Comparison of ENCODE assay signal across 8 cellular contexts in genomic region chr11:61187505-61188130, GRCh38. TPM values are rescaled to one million over a fixed set of nuclear protein-coding genes. Genes with fewer than 3 reads are reported as not detected.
A peak's percentile ranks its signal among the peaks of the same experiment; 100 is the strongest.
DNase-seq lines count a peak whose midpoint lies in the region; ATAC-seq and TF ChIP-seq lines count a peak whose summit lies in the region.

No MANE protein-coding gene starts in this region.

- ATAC-seq in left lobe of liver = peak; percentile 92
- no peak for ATAC-seq in GM21529 (IDR thresholded peaks at IDR 0.05; ENCODE audit: unreplicated experiment)

- TF ChIP-seq CTCF in HFF-Myc (IDR thresholded peaks at IDR 0.05; ENCODE audit: low read depth, low read length, missing control alignments) = peak; percentile 94

- H3K4me3 ChIP-seq in HFF-Myc (replicated peaks; ENCODE audit: low read depth, low read length) = no peak overlapping the region

- DNase-seq in CD1c-positive myeloid dendritic cell (ENCODE audit: extremely low spot score) (peak; percentile 85), HFF-Myc (ENCODE audit: extremely low read depth, low read depth) (peak; percentile 69), NCI-H460 (ENCODE audit: extremely low read depth, low read depth) (peak; percentile 62), cerebellar cortex (ENCODE audit: low spot score) (peak; percentile 74), left lobe of liver (ENCODE audit: low spot score) (peak; percentile 63)
- peak; percentile 75 to 81 for DNase-seq in activated CD4-positive, alpha-beta T cell treated with anti-CD3 and anti-CD28 coated beads for 24 hours (ENCODE audit: low read depth in 2 of 2)
- DNase-seq in stimulated activated CD4-positive, alpha-beta T cell treated with anti-CD3 and anti-CD28 coated beads, Interleukin-4, amount 100 ng/mL, for 1 hour = peak; percentile 79

RNA-seq across cellular contexts. Expression of gene PGA3, which starts 15.7 kb away (rescaled TPM):
- not detected in 2 replicates for total RNA-seq in NCI-H460 (2014; rRNA removed; shearing (Covaris generic))
- not detected in 2 replicates for polyA plus RNA-seq in NCI-H460 (2014; cell fraction: nucleus; rRNA removed)
- not detected for total RNA-seq in left lobe of liver

RNA-seq across cellular contexts. Expression of gene VPS37C, which starts 26.4 kb away (rescaled TPM):
- 22.9 and 23.7 TPM in 2 replicates for total RNA-seq in NCI-H460 (2014; rRNA removed; shearing (Covaris generic))
- polyA plus RNA-seq in NCI-H460 (2014; cell fraction: nucleus; rRNA removed) = 16.9 and 22.1 TPM in 2 replicates
- 5.9 TPM for total RNA-seq in left lobe of liver

RNA-seq across cellular contexts. Expression of gene PGA4, which starts 34.5 kb away (rescaled TPM):
- total RNA-seq in NCI-H460 (2014; rRNA removed; shearing (Covaris generic)) = not detected in 2 replicates
- polyA plus RNA-seq in NCI-H460 (2014; cell fraction: nucleus; rRNA removed) = not detected in 2 replicates
- 0.53 TPM for total RNA-seq in left lobe of liver

RNA-seq across cellular contexts. Expression of gene PGA5, which starts 53.4 kb away (rescaled TPM):
- total RNA-seq in NCI-H460 (2014; rRNA removed; shearing (Covaris generic)) = not detected in 2 replicates
- polyA plus RNA-seq in NCI-H460 (2014; cell fraction: nucleus; rRNA removed) = not detected in 2 replicates
- 0.18 TPM for total RNA-seq in left lobe of liver
